ENCODE assay signal across 8 cellular contexts in the genomic region with DNA sequence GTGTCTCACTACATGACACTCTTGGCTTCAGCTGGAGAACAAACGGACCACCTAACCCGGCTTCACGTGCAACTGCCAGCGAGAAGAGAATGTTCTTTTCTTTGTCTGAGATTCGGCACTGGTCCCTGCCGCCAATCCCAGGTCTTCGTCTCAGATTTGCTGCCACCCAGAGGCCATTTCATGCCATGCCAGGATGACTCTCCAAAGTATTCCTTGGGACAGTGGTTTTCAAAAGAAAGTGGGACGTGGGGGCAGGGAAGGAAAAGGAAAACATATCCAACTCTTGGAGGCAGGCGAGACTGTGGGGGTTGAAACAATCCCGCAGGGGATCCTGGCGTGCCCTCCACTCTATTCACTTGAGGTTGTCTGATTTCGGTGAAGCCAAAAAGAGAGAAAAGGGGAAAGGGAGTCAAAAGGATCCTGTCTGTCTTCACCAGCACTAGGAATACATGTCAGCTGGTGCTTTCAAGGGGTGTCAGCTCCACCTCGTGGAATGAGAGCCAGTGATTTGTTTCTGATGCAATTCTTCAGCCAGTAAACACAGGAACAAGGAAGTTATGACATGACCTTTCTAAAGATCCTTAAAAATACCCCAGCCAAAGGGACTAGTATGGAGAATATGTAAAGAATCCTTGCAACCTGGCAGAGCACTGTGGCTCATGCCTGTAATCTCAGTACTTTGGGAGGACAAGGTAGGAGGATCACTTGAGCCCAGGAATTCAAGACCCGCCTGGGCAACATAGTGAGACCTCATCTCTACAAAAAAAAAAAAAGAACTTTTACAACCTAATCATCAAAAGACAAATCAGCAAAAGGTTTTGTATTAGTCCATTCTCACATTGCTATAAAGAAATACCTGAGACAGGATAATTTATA. TPM values are rescaled to one million over a fixed set of nuclear protein-coding genes. Genes with fewer than 3 reads are reported as not detected.
DNase-seq lines count a peak whose midpoint lies in the region; ATAC-seq, FAIRE-seq and TF ChIP-seq lines count a peak whose summit lies in the region.

No MANE protein-coding gene starts in this region.

- H3K4me1 ChIP-seq in ES-I3 (ENCODE audit: insufficient read depth, low read length), result peaks cover 5% of the 10 kb centered on the region

- H3K36me3 ChIP-seq in ES-I3 (ENCODE audit: insufficient read depth, low read length), result no peaks in the 10 kb centered on the region
- no peaks in the 10 kb centered on the region for H3K36me3 ChIP-seq in bronchial epithelial cell (ENCODE audit: control insufficient read depth, insufficient read depth, low read length)

- H3K9me3 ChIP-seq in ES-I3 (ENCODE audit: control insufficient read depth, insufficient read depth, low read length), result no peaks in the 10 kb centered on the region; the same call in 1 of the 2 replicates

- peak; percentile 79 for TF ChIP-seq CTCF in bronchial epithelial cell (IDR thresholded peaks at IDR 0.05; ENCODE audit: insufficient read depth, low read length, severe bottlenecking)

- H3K27me3 ChIP-seq in bronchial epithelial cell (ENCODE audit: control insufficient read depth, insufficient read depth, low read length), result no peaks in the 10 kb centered on the region

- H3K9ac ChIP-seq in ES-I3 (ENCODE audit: low read depth, low read length), result peak overlapping the region; percentile 30; the same call in 1 of the 2 replicates

- no peak overlapping the region for H3K4me3 ChIP-seq in bronchial epithelial cell (ENCODE audit: low read depth, low read length)

- peak; percentile 65 for ATAC-seq in GM21723 (IDR thresholded peaks at IDR 0.05; ENCODE audit: unreplicated experiment)

- FAIRE-seq in bronchial epithelial cell (lab: Jason Lieb, UNC), result peak; percentile 52

- peak; percentile 73 for DNase-seq in LoVo (ENCODE audit: low spot score)
- DNase-seq in SHP77 treated with DMSO at 0.1 percent for 48 hours (lab: John Stamatoyannopoulos, UW), result peak; percentile 7
- DNase-seq in bronchial epithelial cell (ENCODE audit: low read depth), result peak; percentile 90
- peak; percentile 79 for DNase-seq in kidney tubule cell (ENCODE audit: low spot score)
- peak; percentile 45 to 56 for DNase-seq in stimulated activated CD4-positive, alpha-beta T cell treated with anti-CD3 and anti-CD28 coated beads, Interleukin-2, amount 100 ng/mL, for 24 hours
- no peak for DNase-seq in stimulated activated naive CD4-positive, alpha-beta T cell (lab: John Stamatoyannopoulos, UW)

RNA-seq across cellular contexts. Expression of gene APLNR, which starts 41.0 kb away (rescaled TPM):
- not detected in 2 replicates for total RNA-seq in bronchial epithelial cell

RNA-seq across cellular contexts. Expression of gene TNKS1BP1, which starts 46.7 kb away (rescaled TPM):
- 67.9 and 160 TPM in 2 replicates for total RNA-seq in bronchial epithelial cell

RNA-seq across cellular contexts. Expression of gene SSRP1, which starts 57.6 kb away (rescaled TPM):
- total RNA-seq in bronchial epithelial cell, result 96.6 and 100 TPM in 2 replicates

Comparison
In these comparisons a context has a peak if more than half of its experiments do, and no peak if none do; other contexts are left out.
1. DNase-seq: peak in LoVo (single experiment), SHP77 treated with DMSO at 0.1 percent for 48 hours (single experiment), bronchial epithelial cell (single experiment), kidney tubule cell (single experiment) and stimulated activated CD4-positive, alpha-beta T cell treated with anti-CD3 and anti-CD28 coated beads, Interleukin-2, amount 100 ng/mL, for 24 hours (2 of 2); none in stimulated activated naive CD4-positive, alpha-beta T cell (0 of 6).